ENCODE assay signal across 10 cellular contexts in genomic region chr17:75325827-75326586, GRCh38. TPM values are rescaled to one million over a fixed set of nuclear protein-coding genes. Genes with fewer than 3 reads are reported as not detected.
DNase-seq lines count a peak whose midpoint lies in the region; ATAC-seq and TF ChIP-seq lines count a peak whose summit lies in the region.
"Had no signal": no experiment of that assay in that cellular context is flagged by ENCODE, and none has a peak within 500 bp of the region (broad histone marks: within the 10 kb centered on the region; RNA-seq: fewer than 3 reads in every experiment).

No MANE protein-coding gene starts in this region.

- H3K4me1 Mint-ChIP-seq in stimulated activated naive CD8-positive, alpha-beta T cell treated with anti-CD3 and anti-CD28 coated beads, Interleukin-15, Interleukin-2, amounts not matched to agents 100 ng/mL and 50 ng/mL, for 24 hours (ENCODE audit: low read depth) = peaks cover 44% of the 10 kb centered on the region
- peaks cover 35% of the 10 kb centered on the region for H3K4me1 Mint-ChIP-seq in activated naive CD8-positive, alpha-beta T cell treated with anti-CD3 and anti-CD28 coated beads, Interleukin-2, amount 10 ng/mL, durations not matched to agents 7 days and 5 days

- H3K4me1 ChIP-seq in right lobe of liver = peaks cover 0 to 2% (median 0%) of the 10 kb centered on the region in 4 donors

- no peak overlapping the region for H3K4me3 ChIP-seq in right lobe of liver

- no peak overlapping the region for H3K4me3 Mint-ChIP-seq in stimulated activated naive CD8-positive, alpha-beta T cell treated with anti-CD3 and anti-CD28 coated beads, Interleukin-15, Interleukin-2, amounts not matched to agents 100 ng/mL and 50 ng/mL, for 24 hours
- H3K4me3 Mint-ChIP-seq in activated naive CD8-positive, alpha-beta T cell treated with anti-CD3 and anti-CD28 coated beads, Interleukin-2, amount 10 ng/mL, durations not matched to agents 7 days and 5 days = no peak overlapping the region

- no peak for ATAC-seq in stimulated activated naive CD8-positive, alpha-beta T cell treated with anti-CD3 and anti-CD28 coated beads, Interleukin-15, Interleukin-2, amounts not matched to agents 100 U/mL and 50 U/mL, for 24 hours
- ATAC-seq in activated naive CD8-positive, alpha-beta T cell treated with anti-CD3 and anti-CD28 coated beads, Interleukin-2, amount 10 ng/mL, durations not matched to agents 7 days and 5 days (ENCODE audit: low read depth) = no peak
- ATAC-seq in right lobe of liver (peak; percentile 12 to 51 (median 38)), HG02885 (IDR thresholded peaks at IDR 0.05; ENCODE audit: poor library complexity, unreplicated experiment) (no peak)
- ATAC-seq: HCT116 had no signal

- TF ChIP-seq CTCF in right lobe of liver (IDR thresholded peaks at IDR 0.05) = no peak

- POLR2A ChIA-PET in activated naive CD8-positive, alpha-beta T cell treated with anti-CD3 and anti-CD28 coated beads, Interleukin-2, amount 10 ng/mL, durations not matched to agents 7 days and 5 days (lab: Charles Lee) = interaction anchor here (0.6 to 1.4 kb wide), 3 partner anchors 11 to 52 kb away, joined by 3 to 7 read pairs (median 7); no protein-coding TSS in a partner anchor

- no peaks in the 10 kb centered on the region for H3K27me3 ChIP-seq in right lobe of liver

- peaks cover 0 to 15% (median 3%) of the 10 kb centered on the region in 4 donors for H3K36me3 ChIP-seq in right lobe of liver

- intact Hi-C loops in right lobe of liver (cut with DNase I) = loop anchor here in 1 of 2 donors (10.0 kb wide), 1 partner anchor 89 kb away; no protein-coding TSS in a partner anchor

- no peak for TF ChIP-seq POLR2A in right lobe of liver (IDR thresholded peaks at IDR 0.05)

- H3K9me3 Mint-ChIP-seq in stimulated activated naive CD8-positive, alpha-beta T cell treated with anti-CD3 and anti-CD28 coated beads, Interleukin-15, Interleukin-2, amounts not matched to agents 100 ng/mL and 50 ng/mL, for 24 hours = no peaks in the 10 kb centered on the region
- no peaks in the 10 kb centered on the region for H3K9me3 Mint-ChIP-seq in activated naive CD8-positive, alpha-beta T cell treated with anti-CD3 and anti-CD28 coated beads, Interleukin-2, amount 10 ng/mL, durations not matched to agents 7 days and 5 days

- WGBS in right lobe of liver (ENCODE audit: insufficient coverage, low coverage, low lambda C conversion rate, missing lambda C conversion rate) = 53% methylated on average over 10 of the region's 12 CpGs

- no peak overlapping the region for H3K27ac ChIP-seq in right lobe of liver

- H3K27ac Mint-ChIP-seq in stimulated activated naive CD8-positive, alpha-beta T cell treated with anti-CD3 and anti-CD28 coated beads, Interleukin-15, Interleukin-2, amounts not matched to agents 100 ng/mL and 50 ng/mL, for 24 hours = peak overlapping the region; percentile 82
- H3K27ac Mint-ChIP-seq in activated naive CD8-positive, alpha-beta T cell treated with anti-CD3 and anti-CD28 coated beads, Interleukin-2, amount 10 ng/mL, durations not matched to agents 7 days and 5 days = peak overlapping the region; percentile 17

- peaks cover 45% of the 10 kb centered on the region for H3K36me3 Mint-ChIP-seq in stimulated activated naive CD8-positive, alpha-beta T cell treated with anti-CD3 and anti-CD28 coated beads, Interleukin-15, Interleukin-2, amounts not matched to agents 100 ng/mL and 50 ng/mL, for 24 hours (ENCODE audit: low read depth)
- H3K36me3 Mint-ChIP-seq in activated naive CD8-positive, alpha-beta T cell treated with anti-CD3 and anti-CD28 coated beads, Interleukin-2, amount 10 ng/mL, durations not matched to agents 7 days and 5 days = peaks cover 20% of the 10 kb centered on the region

- no peak for DNase-seq in stimulated activated naive CD8-positive, alpha-beta T cell treated with anti-CD3 and anti-CD28 coated beads, Interleukin-15, Interleukin-2, amounts not matched to agents 100 U/mL and 50 U/mL, for 24 hours
- no peak for DNase-seq in activated naive CD8-positive, alpha-beta T cell treated with anti-CD3 and anti-CD28 coated beads, Interleukin-2, amount 10 ng/mL, durations not matched to agents 7 days and 5 days
- DNase-seq in right lobe of liver (no peak), T-helper 9 cell (no peak), kidney tubule cell (ENCODE audit: low spot score) (no peak)
- DNase-seq in effector CD4-positive, alpha-beta T cell = no peak
- DNase-seq: NCI-H69 had no signal

- H3K9me3 ChIP-seq in right lobe of liver = no peaks in the 10 kb centered on the region

- no peaks in the 10 kb centered on the region for H3K27me3 Mint-ChIP-seq in stimulated activated naive CD8-positive, alpha-beta T cell treated with anti-CD3 and anti-CD28 coated beads, Interleukin-15, Interleukin-2, amounts not matched to agents 100 ng/mL and 50 ng/mL, for 24 hours
- no peaks in the 10 kb centered on the region for H3K27me3 Mint-ChIP-seq in activated naive CD8-positive, alpha-beta T cell treated with anti-CD3 and anti-CD28 coated beads, Interleukin-2, amount 10 ng/mL, durations not matched to agents 7 days and 5 days

RNA-seq across cellular contexts. Expression of gene SLC25A19, which starts 36.8 kb away (rescaled TPM):
- 10 to 100 TPM; 26.7 to 27.9 TPM for total RNA-seq in activated naive CD8-positive, alpha-beta T cell treated with anti-CD3 and anti-CD28 coated beads, Interleukin-2, amount 10 ng/mL, durations not matched to agents 7 days and 5 days
- total RNA-seq in right lobe of liver = 10 to 100 TPM in 2 of 6 experiments, 1 to 10 TPM in 4; 3.8 to 13.4 (median 7.3) TPM

RNA-seq across cellular contexts. Expression of gene MIF4GD, which starts 55.0 kb away (rescaled TPM):
- total RNA-seq in activated naive CD8-positive, alpha-beta T cell treated with anti-CD3 and anti-CD28 coated beads, Interleukin-2, amount 10 ng/mL, durations not matched to agents 7 days and 5 days = 10 to 100 TPM; 44.4 to 44.8 TPM
- total RNA-seq in right lobe of liver = 10 to 100 TPM in 2 of 6 experiments, 1 to 10 TPM in 4; 7.3 to 21.9 (median 8.2) TPM

Comparison
In these comparisons a context has a peak if more than half of its experiments do, and no peak if none do; other contexts are left out.
1. ATAC-seq: peak in right lobe of liver (4 of 4); none in stimulated activated naive CD8-positive, alpha-beta T cell treated with anti-CD3 and anti-CD28 coated beads, Interleukin-15, Interleukin-2, amounts not matched to agents 100 U/mL and 50 U/mL, for 24 hours (single experiment), activated naive CD8-positive, alpha-beta T cell treated with anti-CD3 and anti-CD28 coated beads, Interleukin-2, amount 10 ng/mL, durations not matched to agents 7 days and 5 days (single experiment) and HG02885 (single experiment).